ENCODE assay signal across 1 cellular context in genomic region chr1:76313304-76313703, GRCh38.
TF ChIP-seq lines count a peak whose summit lies in the region.

No MANE protein-coding gene starts in this region.

TF ChIP-seq in GM23338, 12 proteins besides CTCF, POLR2A, EP300 and RAD21 (continued from another document):
- no peak for TF ChIP-seq ZNF462 (CRISPR knock-in tag; IDR thresholded peaks at IDR 0.05)
